10 cellular contexts compared by ENCODE assay signal in genomic region chr2:197708331-197708730, GRCh38. TPM values are rescaled to one million over a fixed set of nuclear protein-coding genes. Genes with fewer than 3 reads are reported as not detected.
DNase-seq lines count a peak whose midpoint lies in the region; ATAC-seq lines count a peak whose summit lies in the region.
"Had no signal": no experiment of that assay in that cellular context is flagged by ENCODE, and none has a peak within 500 bp of the region (broad histone marks: within the 10 kb centered on the region; RNA-seq: fewer than 3 reads in every experiment).

No MANE protein-coding gene starts in this region.

- H3K4me1 Mint-ChIP-seq in activated naive CD8-positive, alpha-beta T cell treated with anti-CD3 and anti-CD28 coated beads, Interleukin-2, amount 10 ng/mL, durations not matched to agents 7 days and 5 days, result peaks cover 47% of the 10 kb centered on the region

- peak overlapping the region; percentile 41 for H3K4me3 Mint-ChIP-seq in activated naive CD8-positive, alpha-beta T cell treated with anti-CD3 and anti-CD28 coated beads, Interleukin-2, amount 10 ng/mL, durations not matched to agents 7 days and 5 days

- no peak overlapping the region for H2BK5ac ChIP-seq in mesendoderm (ENCODE audit: low read length)

- WGBS in mesendoderm (ENCODE audit: extremely low coverage, insufficient coverage, low lambda C conversion rate), result no CpG with 5 or more reads among the region's 2 CpGs

- peaks cover 15% of the 10 kb centered on the region for H3K79me1 ChIP-seq in mesendoderm (ENCODE audit: low read length)

- no peak overlapping the region for H4K8ac ChIP-seq in mesendoderm (ENCODE audit: low read depth, low read length)

- H4K5ac ChIP-seq in mesendoderm (ENCODE audit: low read length), result no peak overlapping the region

- no peak overlapping the region for H2BK120ac ChIP-seq in mesendoderm (ENCODE audit: low read depth, low read length)

- ATAC-seq in activated naive CD8-positive, alpha-beta T cell treated with anti-CD3 and anti-CD28 coated beads, Interleukin-2, amount 10 ng/mL, durations not matched to agents 7 days and 5 days (ENCODE audit: low read depth), result no peak
- ATAC-seq in HG02885 (IDR thresholded peaks at IDR 0.05; ENCODE audit: poor library complexity, unreplicated experiment) (no peak), GM21381 (IDR thresholded peaks at IDR 0.05; ENCODE audit: unreplicated experiment) (no peak)

- H3K36me3 ChIP-seq in BLaER1 (peaks cover 21% of the 10 kb centered on the region), mesendoderm (ENCODE audit: control insufficient read depth, insufficient read depth, low read length) (no peaks in the 10 kb centered on the region)

- no peak overlapping the region for H3K27ac ChIP-seq in BLaER1
- H3K27ac ChIP-seq in mesendoderm (ENCODE audit: low read depth, low read length), result no peak overlapping the region
- H3K27ac ChIP-seq: VCaP had no signal

- peaks cover 33% of the 10 kb centered on the region for H3K4me1 ChIP-seq in BLaER1
- peaks cover 10% of the 10 kb centered on the region for H3K4me1 ChIP-seq in mesendoderm (ENCODE audit: control insufficient read depth, low read depth, low read length)

- no peak overlapping the region for H3K27ac Mint-ChIP-seq in activated naive CD8-positive, alpha-beta T cell treated with anti-CD3 and anti-CD28 coated beads, Interleukin-2, amount 10 ng/mL, durations not matched to agents 7 days and 5 days

- no peak overlapping the region for H2AK5ac ChIP-seq in mesendoderm (ENCODE audit: low read length)

- H3K9ac ChIP-seq in BLaER1, result 0 out of 2 replicates have a peak overlapping the region, but pooled peaks have one; percentile 11
- peak overlapping the region; percentile 65 for H3K9ac ChIP-seq in mesendoderm (ENCODE audit: low read length)

- H3K27me3 ChIP-seq in BLaER1 (no peaks in the 10 kb centered on the region), mesendoderm (ENCODE audit: insufficient read depth, low read length, poor library complexity) (no peaks in the 10 kb centered on the region)

- H3K9me3 Mint-ChIP-seq in activated naive CD8-positive, alpha-beta T cell treated with anti-CD3 and anti-CD28 coated beads, Interleukin-2, amount 10 ng/mL, durations not matched to agents 7 days and 5 days, result no peaks in the 10 kb centered on the region

- peaks cover 27% of the 10 kb centered on the region for H3K36me3 Mint-ChIP-seq in activated naive CD8-positive, alpha-beta T cell treated with anti-CD3 and anti-CD28 coated beads, Interleukin-2, amount 10 ng/mL, durations not matched to agents 7 days and 5 days

- H3K18ac ChIP-seq in mesendoderm (ENCODE audit: low read length), result peak overlapping the region; percentile 83

- no peak overlapping the region for H2BK15ac ChIP-seq in mesendoderm (replicated peaks; ENCODE audit: low read depth)

- H4K20me1 ChIP-seq in BLaER1, result peaks cover 65% of the 10 kb centered on the region

- no peaks in the 10 kb centered on the region for H3K27me3 Mint-ChIP-seq in activated naive CD8-positive, alpha-beta T cell treated with anti-CD3 and anti-CD28 coated beads, Interleukin-2, amount 10 ng/mL, durations not matched to agents 7 days and 5 days

- peak overlapping the region; percentile 14; the same call in 1 of the 2 replicates for H3K4me3 ChIP-seq in BLaER1
- H3K4me3 ChIP-seq in mesendoderm (ENCODE audit: low read length), result no peak overlapping the region

- H3K4me2 ChIP-seq in BLaER1, result peak overlapping the region; percentile 59
- peak overlapping the region; percentile 39 for H3K4me2 ChIP-seq in mesendoderm (ENCODE audit: low read length)

- H3K56ac ChIP-seq in mesendoderm (ENCODE audit: low read length), result peak overlapping the region; percentile 60

- POLR2A ChIA-PET in activated naive CD8-positive, alpha-beta T cell treated with anti-CD3 and anti-CD28 coated beads, Interleukin-2, amount 10 ng/mL, durations not matched to agents 7 days and 5 days (lab: Charles Lee), result no interaction called here

- H3K4ac ChIP-seq in mesendoderm (ENCODE audit: low read depth, low read length), result no peak overlapping the region

- peak; percentile 89 for DNase-seq in HS-5 (ENCODE audit: low read depth)
- DNase-seq in activated naive CD8-positive, alpha-beta T cell treated with anti-CD3 and anti-CD28 coated beads, Interleukin-2, amount 10 ng/mL, durations not matched to agents 7 days and 5 days, result no peak
- peak; percentile 42 for DNase-seq in mesendoderm
- DNase-seq in HuH-7.5 (ENCODE audit: low spot score), result no peak
- DNase-seq in activated CD4-positive, alpha-beta T cell treated with anti-CD3 and anti-CD28 coated beads for 48 hours, result no peak
- DNase-seq: NCI-H1417 treated with DMSO at 0.1 percent for 48 hours had no signal

- no peaks in the 10 kb centered on the region for H3K9me3 ChIP-seq in BLaER1

- no peak overlapping the region for H3K23ac ChIP-seq in mesendoderm (ENCODE audit: low read length)

- H3K79me2 ChIP-seq in mesendoderm (ENCODE audit: control insufficient read depth, insufficient read depth, low read length), result peaks cover 53% of the 10 kb centered on the region

RNA-seq across cellular contexts. Expression of gene MARS2, which starts 3.2 kb away (rescaled TPM):
- total RNA-seq in activated naive CD8-positive, alpha-beta T cell treated with anti-CD3 and anti-CD28 coated beads, Interleukin-2, amount 10 ng/mL, durations not matched to agents 7 days and 5 days, result 10 to 100 TPM; 13.7 to 16.0 TPM
- 18.6 TPM for polyA plus RNA-seq in mesendoderm (2013, experiment 1 of 2)
- polyA plus RNA-seq in mesendoderm (2013, experiment 2 of 2), result 19.2 TPM

RNA-seq across cellular contexts. Expression of gene RFTN2, which starts 32.9 kb away (rescaled TPM):
- total RNA-seq in activated naive CD8-positive, alpha-beta T cell treated with anti-CD3 and anti-CD28 coated beads, Interleukin-2, amount 10 ng/mL, durations not matched to agents 7 days and 5 days, result under 1 TPM; 0.08 to 0.88 TPM
- polyA plus RNA-seq in mesendoderm (2013, experiment 1 of 2), result 0.42 TPM
- 0.42 TPM for polyA plus RNA-seq in mesendoderm (2013, experiment 2 of 2)

Comparison
In these comparisons a context has a peak if more than half of its experiments do, and no peak if none do; other contexts are left out.
1. DNase-seq: peak in HS-5 (single experiment) and mesendoderm (single experiment); none in activated naive CD8-positive, alpha-beta T cell treated with anti-CD3 and anti-CD28 coated beads, Interleukin-2, amount 10 ng/mL, durations not matched to agents 7 days and 5 days (single experiment), HuH-7.5 (single experiment) and activated CD4-positive, alpha-beta T cell treated with anti-CD3 and anti-CD28 coated beads for 48 hours (single experiment).